Comparison of ENCODE assay signal across 12 cellular contexts in genomic region chr16:28110479-28110878, GRCh38. TPM values are rescaled to one million over a fixed set of nuclear protein-coding genes. Genes with fewer than 3 reads are reported as not detected.
DNase-seq lines count a peak whose midpoint lies in the region; ATAC-seq and TF ChIP-seq lines count a peak whose summit lies in the region.
"Had no signal": no experiment of that assay in that cellular context is flagged by ENCODE, and none has a peak within 500 bp of the region (broad histone marks: within the 10 kb centered on the region; RNA-seq: fewer than 3 reads in every experiment).

No MANE protein-coding gene starts in this region.

- H3K36me3 Mint-ChIP-seq in T-helper 17 cell (ENCODE audit: low read depth), result peaks cover 13% of the 10 kb centered on the region

- no peak for ATAC-seq in stimulated activated naive CD8-positive, alpha-beta T cell treated with anti-CD3 and anti-CD28 coated beads, Interleukin-15, amount 100 ng/mL, for 72 hours
- ATAC-seq in stimulated activated naive CD8-positive, alpha-beta T cell treated with anti-CD3 and anti-CD28 coated beads, Interleukin-15, Interleukin-2, amounts not matched to agents 100 U/mL and 50 U/mL, for 24 hours, result no peak
- no peak for ATAC-seq in T-helper 17 cell
- no peak for ATAC-seq in HG02642 (IDR thresholded peaks at IDR 0.05; ENCODE audit: poor library complexity, unreplicated experiment)
- ATAC-seq: body of pancreas, PC-3 had no signal

- no peak for DNase-seq in stimulated activated naive CD8-positive, alpha-beta T cell treated with anti-CD3 and anti-CD28 coated beads, Interleukin-15, amount 100 ng/mL, for 72 hours
- no peak for DNase-seq in stimulated activated naive CD8-positive, alpha-beta T cell treated with anti-CD3 and anti-CD28 coated beads, Interleukin-15, Interleukin-2, amounts not matched to agents 100 U/mL and 50 U/mL, for 24 hours
- DNase-seq in T-helper 17 cell, result no peak
- DNase-seq in fibroblast of villous mesenchyme (ENCODE audit: low read depth), result peak; percentile 49
- DNase-seq in ovary, result no peak
- no peak for DNase-seq in NCI-H1417 (lab: John Stamatoyannopoulos, UW)
- no peak for DNase-seq in NCI-H2081 treated with DMSO at 0.1 percent for 48 hours (lab: John Stamatoyannopoulos, UW)
- DNase-seq: hypothalamus, PC-3, T1000 had no signal

- TF ChIP-seq EP300 in ovary (IDR thresholded peaks at IDR 0.05), result no peak

- peaks cover 21% of the 10 kb centered on the region for H3K4me1 Mint-ChIP-seq in stimulated activated naive CD8-positive, alpha-beta T cell treated with anti-CD3 and anti-CD28 coated beads, Interleukin-15, amount 100 ng/mL, for 72 hours
- H3K4me1 Mint-ChIP-seq in T-helper 17 cell, result peaks cover 22% of the 10 kb centered on the region

- intact Hi-C loops in ovary (cut with DNase I), result no loop called here

- no peaks in the 10 kb centered on the region for H3K9me3 ChIP-seq in T-helper 17 cell (ENCODE audit: control insufficient read depth, low read length, poor library complexity, severe bottlenecking)
- no peaks in the 10 kb centered on the region for H3K9me3 ChIP-seq in ovary
- H3K9me3 ChIP-seq: body of pancreas had no signal

- H3K27ac ChIP-seq in ovary, result no peak overlapping the region

- peaks cover 3% of the 10 kb centered on the region for H3K4me1 ChIP-seq in ovary (ENCODE audit: insufficient read depth)
- H3K4me1 ChIP-seq: body of pancreas had no signal

- 41 to 54% (median 48%) methylated on average over 5 of the region's 5 CpGs for WGBS in ovary, 3 donors

- no peaks in the 10 kb centered on the region for H3K27me3 Mint-ChIP-seq in stimulated activated naive CD8-positive, alpha-beta T cell treated with anti-CD3 and anti-CD28 coated beads, Interleukin-15, amount 100 ng/mL, for 72 hours
- H3K27me3 Mint-ChIP-seq in T-helper 17 cell, result no peaks in the 10 kb centered on the region

- no peak overlapping the region for H3K4me3 Mint-ChIP-seq in stimulated activated naive CD8-positive, alpha-beta T cell treated with anti-CD3 and anti-CD28 coated beads, Interleukin-15, amount 100 ng/mL, for 72 hours
- no peak overlapping the region for H3K4me3 Mint-ChIP-seq in T-helper 17 cell

- H3K4me3 ChIP-seq in fibroblast of villous mesenchyme (ENCODE audit: low read depth, low read length) (no peak overlapping the region), ovary (no peak overlapping the region)
- H3K4me3 ChIP-seq: body of pancreas had no signal

- H3K27me3 ChIP-seq in ovary, result no peaks in the 10 kb centered on the region
- H3K27me3 ChIP-seq: body of pancreas had no signal

- TF ChIP-seq POLR2A in ovary (IDR thresholded peaks at IDR 0.05), result no peak

- H3K9me3 Mint-ChIP-seq in stimulated activated naive CD8-positive, alpha-beta T cell treated with anti-CD3 and anti-CD28 coated beads, Interleukin-15, amount 100 ng/mL, for 72 hours, result no peaks in the 10 kb centered on the region

- H3K36me3 ChIP-seq in ovary, result no peaks in the 10 kb centered on the region

- no peak for TF ChIP-seq CTCF in fibroblast of villous mesenchyme (IDR thresholded peaks at IDR 0.05; ENCODE audit: insufficient read depth, low read depth, low read length)
- no peak for TF ChIP-seq CTCF in ovary (IDR thresholded peaks at IDR 0.05)

- H3K27ac Mint-ChIP-seq in stimulated activated naive CD8-positive, alpha-beta T cell treated with anti-CD3 and anti-CD28 coated beads, Interleukin-15, amount 100 ng/mL, for 72 hours, result peak overlapping the region; percentile 3 to 75
- H3K27ac Mint-ChIP-seq in T-helper 17 cell, result peak overlapping the region; percentile 79

RNA-seq across cellular contexts. Expression of gene GSG1L, which starts 47.0 kb away (rescaled TPM):
- total RNA-seq in T-helper 17 cell (not detected), fibroblast of villous mesenchyme (not detected in 2 replicates), ovary (1 to 10 TPM in 1 of 7 donors, under 1 TPM in 2, not detected in 4; 0.46 to 1.1 (median 0.72) TPM)
- under 1 TPM; 0.30 to 0.37 TPM for polyA plus RNA-seq in ovary
- total RNA-seq: body of pancreas, PC-3 had no signal
